18 cellular contexts compared by ENCODE assay signal in genomic region chr20:49259799-49260198, GRCh38.
"Had no signal": no experiment of that assay in that cellular context is flagged by ENCODE, and none has a peak within 500 bp of the region (broad histone marks: within the 10 kb centered on the region; RNA-seq: fewer than 3 reads in every experiment).

No MANE protein-coding gene starts in this region.

- ATAC-seq: heart right ventricle; left cardiac atrium; natural killer cell treated with Interleukin-12 subunit alpha and Interleukin-12 subunit beta and Interleukin-15 and Interleukin-18, amount 100 ng/mL, for 72 hours; SK-N-SH treated with all-trans-retinoic acid at 6 μM for 48 hours; stimulated activated naive B cell treated with anti-CD40 and anti-IgM and Interleukin-4, amounts not matched to agents 10 μg/mL and 1 μg/mL and 100 μg/mL, for 72 hours had no signal

- DNase-seq: activated CD8-positive, alpha-beta memory T cell treated with anti-CD3 and anti-CD28 coated beads for 24 hours; activated CD8-positive, alpha-beta memory T cell treated with anti-CD3 and anti-CD28 coated beads, Interleukin-2, amount 50 U/mL, for 4 hours; activated naive CD4-positive, alpha-beta T cell treated with anti-CD3 and anti-CD28 coated beads, Interleukin-2, amount 10 ng/mL, durations not matched to agents 7 days and 5 days; amygdala; heart right ventricle; islet precursor cell; left cardiac atrium; SIG-M5; stimulated activated CD4-positive, alpha-beta T cell treated with anti-CD3 and anti-CD28 coated beads, Interleukin-2, amount 100 ng/mL, for 48 hours; stimulated activated CD8-positive, alpha-beta memory T cell treated with anti-CD3 and anti-CD28 coated beads, Interleukin-4, amount 100 ng/mL, for 48 hours; stimulated activated naive B cell treated with anti-CD40 and anti-IgM and Interleukin-4, amounts not matched to agents 10 μg/mL and 1 μg/mL and 100 μg/mL, for 72 hours; upper lobe of left lung; WERI-Rb-1 had no signal

- H3K4me3 Mint-ChIP-seq: activated naive CD4-positive, alpha-beta T cell treated with anti-CD3 and anti-CD28 coated beads, Interleukin-2, amount 10 ng/mL, durations not matched to agents 7 days and 5 days; memory B cell; natural killer cell treated with Interleukin-12 subunit alpha and Interleukin-12 subunit beta and Interleukin-15 and Interleukin-18, amount 100 ng/mL, for 72 hours; stimulated activated naive B cell treated with anti-CD40 and anti-IgM and Interleukin-4, amounts not matched to agents 10 μg/mL and 1 μg/mL and 100 μg/mL, for 72 hours; T-helper 2 cell treated with Interferon-gamma antibody and Interleukin-4, amounts not matched to agents 5 μg/mL and 100 μg/mL, for 36 hours had no signal

- H3K4me3 ChIP-seq: heart right ventricle, upper lobe of left lung had no signal

- H3K27me3 ChIP-seq: heart right ventricle, upper lobe of left lung had no signal

- H3K27ac Mint-ChIP-seq: activated naive CD4-positive, alpha-beta T cell treated with anti-CD3 and anti-CD28 coated beads, Interleukin-2, amount 10 ng/mL, durations not matched to agents 7 days and 5 days; memory B cell; natural killer cell treated with Interleukin-12 subunit alpha and Interleukin-12 subunit beta and Interleukin-15 and Interleukin-18, amount 100 ng/mL, for 72 hours; progenitor cell of endocrine pancreas; stimulated activated naive B cell treated with anti-CD40 and anti-IgM and Interleukin-4, amounts not matched to agents 10 μg/mL and 1 μg/mL and 100 μg/mL, for 72 hours; T-helper 2 cell treated with Interferon-gamma antibody and Interleukin-4, amounts not matched to agents 5 μg/mL and 100 μg/mL, for 36 hours had no signal

- H3K4me1 Mint-ChIP-seq: memory B cell had no signal

- H3K9me3 Mint-ChIP-seq: activated naive CD4-positive, alpha-beta T cell treated with anti-CD3 and anti-CD28 coated beads, Interleukin-2, amount 10 ng/mL, durations not matched to agents 7 days and 5 days; memory B cell; natural killer cell treated with Interleukin-12 subunit alpha and Interleukin-12 subunit beta and Interleukin-15 and Interleukin-18, amount 100 ng/mL, for 72 hours; stimulated activated naive B cell treated with anti-CD40 and anti-IgM and Interleukin-4, amounts not matched to agents 10 μg/mL and 1 μg/mL and 100 μg/mL, for 72 hours had no signal

- H3K4me1 ChIP-seq: heart right ventricle had no signal

- H3K9me3 ChIP-seq: heart right ventricle, upper lobe of left lung had no signal

- H3K27me3 Mint-ChIP-seq: activated naive CD4-positive, alpha-beta T cell treated with anti-CD3 and anti-CD28 coated beads, Interleukin-2, amount 10 ng/mL, durations not matched to agents 7 days and 5 days; memory B cell; natural killer cell treated with Interleukin-12 subunit alpha and Interleukin-12 subunit beta and Interleukin-15 and Interleukin-18, amount 100 ng/mL, for 72 hours; progenitor cell of endocrine pancreas; stimulated activated naive B cell treated with anti-CD40 and anti-IgM and Interleukin-4, amounts not matched to agents 10 μg/mL and 1 μg/mL and 100 μg/mL, for 72 hours had no signal
